12 cellular contexts compared by ENCODE assay signal in the genomic region with DNA sequence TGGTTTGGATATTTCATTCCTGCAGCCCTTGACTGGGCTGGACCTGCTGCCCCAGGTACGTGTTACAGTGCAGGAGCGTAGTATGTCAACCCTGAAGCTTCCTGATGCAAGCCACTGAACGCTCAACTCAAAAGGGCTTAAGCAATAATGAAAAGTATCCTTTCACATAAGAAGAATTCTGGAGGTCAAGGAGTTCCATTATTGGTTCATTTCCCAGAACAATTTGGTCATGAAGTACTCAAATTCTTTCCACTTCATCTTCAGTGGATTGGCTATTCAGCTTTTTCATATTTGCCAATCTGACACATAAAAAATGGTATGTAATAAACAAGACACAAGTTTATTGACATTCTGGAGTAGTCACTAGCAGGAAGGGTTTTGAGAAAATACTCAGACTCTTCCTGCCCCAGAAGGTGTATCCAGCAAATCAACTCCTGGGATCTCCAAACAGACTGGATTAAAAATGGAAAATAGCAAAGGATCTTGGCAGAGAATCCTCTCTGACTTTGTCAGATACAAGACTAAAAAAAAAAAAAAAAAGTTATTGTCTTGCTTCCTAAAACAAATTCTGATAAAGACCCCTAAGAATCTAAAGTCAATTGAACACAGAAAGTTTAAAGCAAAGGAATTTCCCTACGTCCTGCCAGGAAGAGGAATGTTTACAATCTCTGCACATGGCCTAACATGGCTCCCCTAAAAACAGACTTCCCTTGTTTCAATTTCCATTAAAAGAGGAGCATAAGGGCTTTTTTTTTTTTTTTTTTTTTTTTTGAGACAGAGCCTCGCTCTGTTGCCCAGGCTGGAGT. TPM values are rescaled to one million over a fixed set of nuclear protein-coding genes. Genes with fewer than 3 reads are reported as not detected.
DNase-seq lines count a peak whose midpoint lies in the region; ATAC-seq and TF ChIP-seq lines count a peak whose summit lies in the region.
"Had no signal": no experiment of that assay in that cellular context is flagged by ENCODE, and none has a peak within 500 bp of the region (broad histone marks: within the 10 kb centered on the region; RNA-seq: fewer than 3 reads in every experiment).

No MANE protein-coding gene starts in this region.

- H3K4me1 ChIP-seq in sigmoid colon, result peaks cover 0 to 21% (median 15%) of the 10 kb centered on the region in 4 donors

- in situ Hi-C loops in astrocyte of the spinal cord (cut with HindIII; ENCODE audit: low sequenced_read_pairs), result no loop called here

- 63 to 67% methylated on average over 5 of the region's 5 CpGs for WGBS in sigmoid colon, 2 donors

- ATAC-seq in left ventricle myocardium superior, result peak; percentile 22
- ATAC-seq: naive thymus-derived CD8-positive, alpha-beta T cell had no signal

- no peak overlapping the region for H3K4me3 ChIP-seq in astrocyte of the spinal cord (ENCODE audit: low read depth, low read length)
- H3K4me3 ChIP-seq in sigmoid colon, result no peak overlapping the region

- no peaks in the 10 kb centered on the region for H3K36me3 ChIP-seq in sigmoid colon

- H3K9me3 ChIP-seq in sigmoid colon, result no peaks in the 10 kb centered on the region

- peak; percentile 58 for DNase-seq in COLO829 (ENCODE audit: low spot score)
- DNase-seq in astrocyte of the spinal cord (ENCODE audit: low read depth, low spot score), result peak; percentile 79
- DNase-seq in left ventricle myocardium superior, result no peak
- DNase-seq in sigmoid colon, result no peak
- no peak for DNase-seq in pons (ENCODE audit: low spot score)
- DNase-seq in iPS-NIHi11 (ENCODE audit: low spot score), result no peak
- no peak for DNase-seq in activated CD4-positive, CD25-positive, alpha-beta regulatory T cell treated with anti-CD3 and anti-CD28 coated beads, Interleukin-2, amount 50 U/mL, for 72 hours
- no peak for DNase-seq in stimulated activated CD4-positive, alpha-beta T cell treated with anti-CD3 and anti-CD28 coated beads, Interleukin-1b, Interleukin-23, amount 100 ng/mL, for 48 hours
- DNase-seq: activated CD4-positive, alpha-beta T cell treated with anti-CD3 and anti-CD28 coated beads, Interleukin-2, amount 10 ng/mL, durations not matched to agents 24 days and 14 days; Calu3; naive thymus-derived CD8-positive, alpha-beta T cell; NCI-H2227 treated with DMSO at 0.1 percent for 48 hours had no signal

- intact Hi-C loops in left ventricle myocardium superior (cut with micrococcal nuclease) (no loop called here), sigmoid colon (cut with DNase I) (no loop called here)

- no peaks in the 10 kb centered on the region for H3K27me3 ChIP-seq in sigmoid colon

- peak in 2 of 4 donors; percentile 12 to 46 for TF ChIP-seq EP300 in sigmoid colon (IDR thresholded peaks at IDR 0.05)

- H3K27ac ChIP-seq in sigmoid colon, result peak overlapping the region; percentile 65 to 82 (median 76)

- TF ChIP-seq CTCF in astrocyte of the spinal cord (IDR thresholded peaks at IDR 0.05; ENCODE audit: low read depth, low read length) (no peak), sigmoid colon (IDR thresholded peaks at IDR 0.05) (no peak)

- TF ChIP-seq POLR2A in sigmoid colon (IDR thresholded peaks at IDR 0.05), result no peak

RNA-seq across cellular contexts. Expression of a gene that starts 37.5 kb away (rescaled TPM):
- total RNA-seq in left ventricle myocardium superior (47.9 TPM), sigmoid colon (100 to 1,000 TPM; 111 to 240 (median 188) TPM)
- 10 to 100 TPM; 23.4 to 65.2 (median 26.4) TPM for polyA plus RNA-seq in sigmoid colon

Comparison
In these comparisons a context has a peak if more than half of its experiments do, and no peak if none do; other contexts are left out.
1. DNase-seq: peak in COLO829 (single experiment) and astrocyte of the spinal cord (single experiment); none in left ventricle myocardium superior (single experiment), sigmoid colon (single experiment), pons (single experiment), iPS-NIHi11 (single experiment), activated CD4-positive, CD25-positive, alpha-beta regulatory T cell treated with anti-CD3 and anti-CD28 coated beads, Interleukin-2, amount 50 U/mL, for 72 hours (single experiment) and stimulated activated CD4-positive, alpha-beta T cell treated with anti-CD3 and anti-CD28 coated beads, Interleukin-1b, Interleukin-23, amount 100 ng/mL, for 48 hours (single experiment).